In genomic region chr2:119024152-119024551, GRCh38 we compare ENCODE assay signal across 31 cellular contexts.
"Had no signal": no experiment of that assay in that cellular context is flagged by ENCODE, and none has a peak within 500 bp of the region (broad histone marks: within the 10 kb centered on the region; RNA-seq: fewer than 3 reads in every experiment).

No MANE protein-coding gene starts in this region.

- H3K9me3 ChIP-seq: heart right ventricle, left ventricle myocardium inferior, lower lobe of right lung, mucosa of descending colon, suprapubic skin, transverse colon had no signal

- H3K27ac Mint-ChIP-seq: memory B cell; mesothelial cell of epicardium; naive B cell; natural killer cell treated with Interleukin-12 subunit alpha and Interleukin-12 subunit beta and Interleukin-15 and Interleukin-18, amount 100 ng/mL, for 72 hours; progenitor cell of endocrine pancreas; stimulated activated naive CD8-positive, alpha-beta T cell treated with anti-CD3 and anti-CD28 coated beads, Interleukin-15, amount 100 ng/mL, for 72 hours had no signal

- H3K36me3 ChIP-seq: heart right ventricle, left ventricle myocardium inferior, lower lobe of right lung, suprapubic skin, transverse colon had no signal

- DNase-seq: central memory CD4-positive, alpha-beta T cell; effector CD4-positive, alpha-beta T cell; foreskin keratinocyte; glutamatergic neuron; heart right ventricle; hippocampal formation; left ventricle myocardium inferior; lower lobe of right lung; mucosa of descending colon; naive B cell; stimulated activated CD4-positive, alpha-beta T cell treated with anti-CD3 and anti-CD28 coated beads, Interleukin-12 subunit alpha, Interleukin-12 subunit beta, amount 100 ng/mL, for 4 hours; stimulated activated CD4-positive, alpha-beta T cell treated with anti-CD3 and anti-CD28 coated beads, Interleukin-1b, Interleukin-23, amount 100 ng/mL, for 48 hours; stimulated activated CD4-positive, alpha-beta T cell treated with anti-CD3 and anti-CD28 coated beads, Interleukin-4, amount 100 ng/mL, for 1 hour; stimulated activated CD8-positive, alpha-beta memory T cell treated with anti-CD3 and anti-CD28 coated beads, Interleukin-4, amount 100 ng/mL, for 48 hours; stimulated activated naive CD4-positive, alpha-beta T cell; stimulated activated naive CD8-positive, alpha-beta T cell treated with anti-CD3 and anti-CD28 coated beads, Interleukin-15, amount 100 ng/mL, for 72 hours; transverse colon had no signal

- H3K27me3 ChIP-seq: transverse colon had no signal

- H3K36me3 Mint-ChIP-seq: memory B cell; mesothelial cell of epicardium; naive B cell; natural killer cell treated with Interleukin-12 subunit alpha and Interleukin-12 subunit beta and Interleukin-15 and Interleukin-18, amount 100 ng/mL, for 72 hours had no signal

- ATAC-seq: esophagus mucosa; foreskin keratinocyte; heart right ventricle; lower lobe of right lung; mucosa of descending colon; sciatic nerve; stimulated activated naive CD8-positive, alpha-beta T cell treated with anti-CD3 and anti-CD28 coated beads, Interleukin-15, amount 100 ng/mL, for 72 hours had no signal

- H3K4me1 ChIP-seq: foreskin keratinocyte, heart right ventricle, left ventricle myocardium inferior, lower lobe of right lung, parathyroid adenoma, suprapubic skin, transverse colon had no signal

- H3K4me3 Mint-ChIP-seq: memory B cell; mesothelial cell of epicardium; naive B cell; natural killer cell treated with Interleukin-12 subunit alpha and Interleukin-12 subunit beta and Interleukin-15 and Interleukin-18, amount 100 ng/mL, for 72 hours; neural crest cell; stimulated activated naive CD8-positive, alpha-beta T cell treated with anti-CD3 and anti-CD28 coated beads, Interleukin-15, amount 100 ng/mL, for 72 hours had no signal

- H3K4me3 ChIP-seq: dorsolateral prefrontal cortex, heart right ventricle, left ventricle myocardium inferior, lower lobe of right lung, mucosa of descending colon, smooth muscle cell, suprapubic skin, transverse colon had no signal

- H3K9me3 Mint-ChIP-seq: memory B cell; natural killer cell treated with Interleukin-12 subunit alpha and Interleukin-12 subunit beta and Interleukin-15 and Interleukin-18, amount 100 ng/mL, for 72 hours; neural crest cell; stimulated activated naive CD8-positive, alpha-beta T cell treated with anti-CD3 and anti-CD28 coated beads, Interleukin-15, amount 100 ng/mL, for 72 hours had no signal

- H3K4me1 Mint-ChIP-seq: memory B cell; mesothelial cell of epicardium; naive B cell; neural crest cell; stimulated activated naive CD8-positive, alpha-beta T cell treated with anti-CD3 and anti-CD28 coated beads, Interleukin-15, amount 100 ng/mL, for 72 hours had no signal

- FAIRE-seq: colon, keratinocyte had no signal

- H3K9ac ChIP-seq: parathyroid adenoma had no signal

- H3K27ac ChIP-seq: dorsolateral prefrontal cortex, epithelial cell of prostate, foreskin keratinocyte, heart right ventricle, left ventricle myocardium inferior, lower lobe of right lung, parathyroid adenoma, suprapubic skin, transverse colon had no signal
